Comparison of ENCODE assay signal across 24 cellular contexts in the genomic region with DNA sequence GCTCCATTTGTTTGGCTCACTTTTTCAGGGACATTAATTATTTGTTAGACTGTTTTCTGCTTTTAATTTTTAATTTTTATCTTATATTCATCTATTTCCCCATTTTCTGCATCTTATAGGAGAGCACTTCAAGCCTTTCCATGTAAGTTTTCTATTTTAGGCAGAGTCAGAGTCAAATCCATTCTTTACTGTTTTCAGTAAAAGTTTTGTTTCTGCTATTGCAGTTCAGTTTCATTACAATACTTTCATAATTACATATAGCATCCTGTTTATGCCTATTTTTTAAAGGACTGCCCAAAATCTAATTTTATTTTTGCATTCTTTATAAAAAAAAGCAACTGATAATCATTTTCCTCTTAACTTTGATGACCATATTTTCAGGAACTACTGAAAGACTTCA. TPM values are rescaled to one million over a fixed set of nuclear protein-coding genes. Genes with fewer than 3 reads are reported as not detected.
"Had no signal": no experiment of that assay in that cellular context is flagged by ENCODE, and none has a peak within 500 bp of the region (broad histone marks: within the 10 kb centered on the region; RNA-seq: fewer than 3 reads in every experiment).

No MANE protein-coding gene starts in this region.

- ATAC-seq: foreskin keratinocyte; left colon; left ventricle myocardium superior; natural killer cell treated with Interleukin-12 subunit alpha and Interleukin-12 subunit beta and Interleukin-15 and Interleukin-18, amount 100 ng/mL, for 72 hours had no signal

- H3K36me3 ChIP-seq: ovary, right atrium auricular region, stomach, thoracic aorta, transverse colon had no signal

- H3K4me1 ChIP-seq: foreskin keratinocyte, right atrium auricular region, stomach, transverse colon had no signal

- H3K4me2 ChIP-seq: neural progenitor cell had no signal

- H3K9ac ChIP-seq: neural progenitor cell had no signal

- H2AFZ ChIP-seq: neural progenitor cell had no signal

- H3K27me3 ChIP-seq: foreskin keratinocyte, neural progenitor cell, ovary, right atrium auricular region, stomach, transverse colon had no signal

- DNase-seq: effector CD4-positive, alpha-beta T cell; endodermal cell; erythroblast; foreskin keratinocyte; immature natural killer cell; kidney; left colon; left ventricle myocardium superior; mesenchymal stem cell; midbrain; nucleus accumbens; ovary; small intestine; stimulated activated CD4-positive, alpha-beta T cell treated with anti-CD3 and anti-CD28 coated beads, Interleukin-12 subunit alpha, Interleukin-12 subunit beta, amount 100 ng/mL, for 4 hours; stimulated activated naive CD4-positive, alpha-beta T cell; stomach; substantia nigra; transverse colon had no signal

- H3K27ac ChIP-seq: foreskin keratinocyte, neural progenitor cell, ovary, right atrium auricular region, stomach, thoracic aorta, transverse colon had no signal

- H3K9me3 ChIP-seq: ovary, right atrium auricular region, thoracic aorta, transverse colon had no signal

- H3K4me3 ChIP-seq: lung, neural progenitor cell, ovary, right atrium auricular region, stomach, thoracic aorta, transverse colon had no signal

- FAIRE-seq: endothelial cell of umbilical vein, small intestine had no signal

RNA-seq across cellular contexts. Expression of a gene that starts 3.8 kb away (rescaled TPM):
- polyA plus RNA-seq: endothelial cell of umbilical vein, foreskin keratinocyte, immature natural killer cell, lung, ovary, small intestine, stomach had no signal

RNA-seq across cellular contexts. Expression of a gene that starts 21.2 kb away (rescaled TPM):
- polyA plus RNA-seq: endothelial cell of umbilical vein, foreskin keratinocyte, immature natural killer cell, lung, ovary, small intestine, stomach had no signal

RNA-seq across cellular contexts. Expression of a gene that starts 34.7 kb away (rescaled TPM):
- polyA plus RNA-seq: endothelial cell of umbilical vein, foreskin keratinocyte, immature natural killer cell, lung, ovary, small intestine, stomach had no signal

RNA-seq across cellular contexts. Expression of a gene that starts 42.2 kb away (rescaled TPM):
- polyA plus RNA-seq: foreskin keratinocyte, immature natural killer cell, lung, ovary, small intestine, stomach had no signal

RNA-seq across cellular contexts. Expression of a gene that starts 50.6 kb away (rescaled TPM):
- polyA plus RNA-seq: foreskin keratinocyte, immature natural killer cell, lung, ovary, small intestine, stomach had no signal
